In genomic region chr12:96516472-96517417, GRCh38 we compare ENCODE assay signal across 8 cellular contexts. TPM values are rescaled to one million over a fixed set of nuclear protein-coding genes. Genes with fewer than 3 reads are reported as not detected.
DNase-seq lines count a peak whose midpoint lies in the region; ATAC-seq and TF ChIP-seq lines count a peak whose summit lies in the region.

No MANE protein-coding gene starts in this region.

- no peak overlapping the region for H3K4me2 ChIP-seq in IMR-90 (ENCODE audit: low read depth, low read length)

- H3K27me3 ChIP-seq in IMR-90 (ENCODE audit: control insufficient read depth, insufficient read depth, low read length) (no peaks in the 10 kb centered on the region), tibial artery (no peaks in the 10 kb centered on the region)

- H3K14ac ChIP-seq in IMR-90 (replicated peaks; ENCODE audit: low read depth, low read length) = no peak overlapping the region

- no peak overlapping the region for H3K18ac ChIP-seq in IMR-90 (ENCODE audit: low read depth, low read length)

- ATAC-seq in GM21515 (IDR thresholded peaks at IDR 0.05; ENCODE audit: unreplicated experiment) (peak; percentile 70), IMR-90 (ENCODE audit: low read depth) (peak; percentile 79), omental fat pad (ENCODE audit: low FRiP score) (no peak)
- peak; percentile 86 for ATAC-seq in activated T-helper 17 cell treated with anti-CD3 and anti-CD28 coated beads, Interleukin-2, amount 50 U/mL, for 72 hours (replicated peaks)

- no peak overlapping the region for H3K4ac ChIP-seq in IMR-90 (ENCODE audit: low read depth, low read length)

- H4K91ac ChIP-seq in IMR-90 (ENCODE audit: insufficient read depth, low read depth, low read length) = no peak overlapping the region

- peak overlapping the region; percentile 48; the same call in 1 of the 2 replicates for H2BK120ac ChIP-seq in IMR-90 (ENCODE audit: low read depth, low read length)

- TF ChIP-seq RAD21 in IMR-90 (IDR thresholded peaks at IDR 0.05; ENCODE audit: low read length) = peak; percentile 86

- H3K4me1 Mint-ChIP-seq in activated T-helper 17 cell treated with anti-CD3 and anti-CD28 coated beads, Interleukin-2, amount 50 U/mL, for 72 hours = peaks cover 12% of the 10 kb centered on the region

- H2AK5ac ChIP-seq in IMR-90 (ENCODE audit: low read depth, low read length) = no peak overlapping the region

- no TSS peak for BruUV-seq in IMR-90 (replicated peaks; lab: Mats Ljungman, UMichigan)

- intact Hi-C loops in IMR-90 (cut with micrococcal nuclease) = loop anchor here (1.0 to 5.0 kb wide), 6 partner anchors 115 to 694 kb away; no protein-coding TSS in a partner anchor
- intact Hi-C loops in tibial artery (cut with DNase I; ENCODE audit: low total_unique reads) = loop anchor here (5.0 kb wide), 1 partner anchor 454 kb away; no protein-coding TSS in a partner anchor

- no peak overlapping the region for H2BK5ac ChIP-seq in IMR-90 (ENCODE audit: low read depth, low read length, poor library complexity, severe bottlenecking)

- no peaks in the 10 kb centered on the region for H3K9me1 ChIP-seq in IMR-90 (ENCODE audit: insufficient read depth, low read length)

- H3K27me3 Mint-ChIP-seq in activated T-helper 17 cell treated with anti-CD3 and anti-CD28 coated beads, Interleukin-2, amount 50 U/mL, for 72 hours = no peaks in the 10 kb centered on the region

- H2BK15ac ChIP-seq in IMR-90 (ENCODE audit: low read depth, low read length) = no peak overlapping the region

- DNase-seq in DMS79 treated with DMSO at 0.1 percent for 48 hours (lab: John Stamatoyannopoulos, UW) (peak; percentile 47), IMR-90 (peak; percentile 85), RPMI7951 (ENCODE audit: low read depth) (peak; percentile 62), fibroblast of the conjunctiva (ENCODE audit: low read depth) (peak; percentile 75), omental fat pad (ENCODE audit: low spot score) (peak; percentile 92), tibial artery (peak; percentile 76 to 82)

- POLR2A ChIA-PET in IMR-90 (lab: Charles Lee; ENCODE audit: unreplicated experiment) = interaction anchor here (0.6 kb wide), 1 partner anchor 70 kb away, joined by 3 read pairs; no protein-coding TSS in a partner anchor

- no peaks in the 10 kb centered on the region for H3K36me3 Mint-ChIP-seq in activated T-helper 17 cell treated with anti-CD3 and anti-CD28 coated beads, Interleukin-2, amount 50 U/mL, for 72 hours (ENCODE audit: low read depth)

- H3K4me1 ChIP-seq in IMR-90 (ENCODE audit: control insufficient read depth, insufficient read depth, low read length) (peaks cover 4% of the 10 kb centered on the region), tibial artery (no peaks in the 10 kb centered on the region)

- H3K56ac ChIP-seq in IMR-90 (ENCODE audit: extremely low read depth, insufficient read depth, low read length) = no peak overlapping the region

- peak overlapping the region in 1 of 2 experiments; percentile 61; a peak in 2 of 4 replicates for H4K8ac ChIP-seq in IMR-90 (ENCODE audit: low read depth in 2 of 2, low read length in 2 of 2)

- H3K4me3 ChIP-seq in IMR-90 (ENCODE audit: insufficient read depth, low read depth, low read length) (no peak overlapping the region), tibial artery (no peak overlapping the region)

- H3K79me1 ChIP-seq in IMR-90 (ENCODE audit: low read depth in 1 of 2, low read length in 2 of 2) = no peaks in the 10 kb centered on the region

- peak overlapping the region; percentile 76 for H3K4me3 Mint-ChIP-seq in activated T-helper 17 cell treated with anti-CD3 and anti-CD28 coated beads, Interleukin-2, amount 50 U/mL, for 72 hours

- no peaks in the 10 kb centered on the region for H3K9me3 Mint-ChIP-seq in activated T-helper 17 cell treated with anti-CD3 and anti-CD28 coated beads, Interleukin-2, amount 50 U/mL, for 72 hours

- H2BK20ac ChIP-seq in IMR-90 (ENCODE audit: low read depth, low read length) = 0 out of 2 replicates have a peak overlapping the region, but pooled peaks have one; percentile 6

- CTCF ChIA-PET in IMR-90 (lab: Yijun Ruan, JAX) = interaction anchor here (0.6 to 1.9 kb wide), 10 partner anchors 9 to 554 kb away, joined by 3 to 7 read pairs (median 4); partner anchors contain the start of gene HAL

- H3K9me3 ChIP-seq in IMR-90 (ENCODE audit: control insufficient read depth, insufficient read depth, low read length) (no peaks in the 10 kb centered on the region), tibial artery (no peaks in the 10 kb centered on the region)

- no peak overlapping the region for H3K23ac ChIP-seq in IMR-90 (ENCODE audit: low read depth, low read length)

- H3K9ac ChIP-seq in IMR-90 (ENCODE audit: low read depth, low read length) = no peak overlapping the region

- H3K27ac ChIP-seq in IMR-90 (ENCODE audit: insufficient read depth, low read length) (no peak overlapping the region), tibial artery (no peak overlapping the region)

- peak; percentile 76 for TF ChIP-seq CTCF in IMR-90 (conservative IDR thresholded peaks at IDR 0.05; ENCODE audit: low read depth, low read length)
- TF ChIP-seq CTCF in omental fat pad (IDR thresholded peaks at IDR 0.05) = no peak
- TF ChIP-seq CTCF in tibial artery (IDR thresholded peaks at IDR 0.05) = peak; percentile 38 to 72

- H2AFZ ChIP-seq in IMR-90 (replicated peaks; ENCODE audit: low read length, poor library complexity) = no peak overlapping the region

- no peak overlapping the region for H4K5ac ChIP-seq in IMR-90 (ENCODE audit: low read depth, low read length)

- no peak overlapping the region for H2AK9ac ChIP-seq in IMR-90 (replicated peaks; ENCODE audit: low read depth, low read length, poor library complexity)

- no peak for TF ChIP-seq POLR2A in IMR-90 (IDR thresholded peaks at IDR 0.05; ENCODE audit: low read depth, low read length)

- no CpG with 5 or more reads among the region's 8 CpGs for WGBS in IMR-90 (ENCODE audit: extremely low coverage in 2 of 2, insufficient read length in 1 of 2), 2 experiments

- dilution Hi-C loops in IMR-90 (cut with HindIII; ENCODE audit: low sequenced_read_pairs, unreplicated experiment) = loop anchor here (10.0 kb wide), 1 partner anchor 452 kb away; no protein-coding TSS in a partner anchor

- H3K36me3 ChIP-seq in IMR-90 (ENCODE audit: control insufficient read depth, insufficient read depth, low read length) (no peaks in the 10 kb centered on the region), tibial artery (no peaks in the 10 kb centered on the region)

- peak overlapping the region; percentile 84 for H3K27ac Mint-ChIP-seq in activated T-helper 17 cell treated with anti-CD3 and anti-CD28 coated beads, Interleukin-2, amount 50 U/mL, for 72 hours

- H4K20me1 ChIP-seq in IMR-90 (ENCODE audit: insufficient read depth, low read length) = no peaks in the 10 kb centered on the region

- in situ Hi-C loops in IMR-90 (cut with MboI; ENCODE audit: low sequenced_read_pairs) = loop anchor here (5.0 to 10.0 kb wide), 2 partner anchors 312 to 454 kb away; no protein-coding TSS in a partner anchor

TF ChIP-seq in IMR-90, 13 proteins besides CTCF, POLR2A, EP300 and RAD21:
- TF ChIP-seq FOS (IDR thresholded peaks at IDR 0.05; ENCODE audit: low read depth, low read length) = no peak
- no peak for TF ChIP-seq ELK1 (IDR thresholded peaks at IDR 0.05; ENCODE audit: borderline replicate concordance, low read depth, low read length)
- no peak for TF ChIP-seq RFX5 (IDR thresholded peaks at IDR 0.05; ENCODE audit: low read depth, low read length)
- no peak for TF ChIP-seq BHLHE40 (IDR thresholded peaks at IDR 0.05; ENCODE audit: low read depth, low read length)
- peak; percentile 80 for TF ChIP-seq SMC3 (IDR thresholded peaks at IDR 0.05; ENCODE audit: low read depth, low read length)
TF ChIP-seq in IMR-90: peak in this region for 1.

RNA-seq across cellular contexts. Expression of gene CFAP54, which starts 27.4 kb away (rescaled TPM):
- 0.18 and 0.28 TPM in 2 replicates for total RNA-seq in IMR-90 (2012; rRNA removed)
- polyA plus RNA-seq in IMR-90 (2012; rRNA removed) = 0.19 and 0.41 TPM in 2 replicates
- 0.38 and 0.88 TPM in 2 replicates for polyA plus RNA-seq in IMR-90 (2012; cell fraction: cytosol; rRNA removed)
- polyA plus RNA-seq in IMR-90 (2012; cell fraction: nucleus; rRNA removed; ENCODE audit: low replicate concordance) = 0.35 and 0.91 TPM in 2 replicates
- 0.48 and 0.68 TPM in 2 replicates for total RNA-seq in RPMI7951 (2014; rRNA removed; shearing (Covaris generic))
- under 1 TPM; 0.61 to 0.87 TPM for total RNA-seq in activated T-helper 17 cell treated with anti-CD3 and anti-CD28 coated beads, Interleukin-2, amount 50 U/mL, for 72 hours
- 1 to 10 TPM in 2 of 4 donors, under 1 TPM in 2; 0.60 to 2.2 (median 1.0) TPM for total RNA-seq in omental fat pad

Comparison
In these comparisons a context has a peak if more than half of its experiments do, and no peak if none do; other contexts are left out.
1. CTCF ChIP-seq: peak in IMR-90 (single experiment) and tibial artery (2 of 2); none in omental fat pad (0 of 3).
2. Peak in every context shown above with its lines, with median percentiles within 50 percentile points of each other: DNase-seq.